Comparison of ENCODE assay signal across 19 cellular contexts in the genomic region with DNA sequence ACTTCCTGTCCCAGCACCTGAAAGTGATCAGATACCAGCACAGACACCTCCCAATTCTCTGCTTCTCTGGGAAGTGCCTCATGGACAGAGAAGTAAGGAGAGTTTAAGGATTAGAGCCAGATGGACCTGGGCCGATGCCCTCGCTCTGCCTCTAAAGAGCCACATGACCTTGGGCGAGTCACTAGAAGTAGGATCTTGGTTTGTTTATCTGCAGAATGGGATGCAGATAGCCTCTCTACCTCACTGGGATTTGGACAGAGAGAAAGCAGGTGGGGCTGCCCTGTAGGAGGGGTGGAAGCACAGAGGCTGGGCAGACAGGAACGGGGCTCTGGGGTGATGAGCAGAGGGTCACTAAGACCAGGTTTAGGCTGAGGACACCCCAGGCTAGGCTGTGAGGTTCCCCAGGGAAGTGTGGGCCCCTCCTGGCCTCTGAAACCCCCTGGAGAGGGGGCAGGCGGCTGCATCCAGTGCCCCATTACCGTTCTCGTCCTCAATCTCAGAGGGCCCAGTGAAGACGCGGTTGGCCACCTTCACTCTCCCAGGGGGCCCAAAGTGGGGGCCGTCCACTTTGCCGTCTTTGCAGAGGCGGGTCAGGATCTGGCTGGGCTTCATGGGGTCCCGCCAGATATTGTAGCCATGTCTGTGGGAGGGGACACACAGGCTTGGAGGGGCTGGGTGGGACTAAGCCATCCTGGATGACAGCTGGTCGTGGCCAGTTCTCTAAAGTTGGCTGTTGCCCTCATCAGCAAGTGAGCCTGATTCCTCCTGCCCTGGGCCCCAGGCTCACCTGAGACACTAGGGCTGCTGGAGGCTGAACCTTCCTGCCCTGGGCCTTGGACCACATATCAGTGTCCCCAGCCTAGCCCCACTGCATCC. TPM values are rescaled to one million over a fixed set of nuclear protein-coding genes. Genes with fewer than 3 reads are reported as not detected.
"Had no signal": no experiment of that assay in that cellular context is flagged by ENCODE, and none has a peak within 500 bp of the region (broad histone marks: within the 10 kb centered on the region; RNA-seq: fewer than 3 reads in every experiment).

No MANE protein-coding gene starts in this region.

- H3K4me3 ChIP-seq: heart left ventricle, lung, ovary, tibial artery, uterus had no signal

- H3K27me3 ChIP-seq: brain microvascular endothelial cell, heart left ventricle, ovary, uterus had no signal

- H3K36me3 ChIP-seq: brain microvascular endothelial cell, heart left ventricle, ovary, tibial artery, uterus had no signal

- DNase-seq: activated CD4-positive, alpha-beta memory T cell treated with anti-CD3 and anti-CD28 coated beads, Interleukin-2, amount 10 ng/mL, durations not matched to agents 7 days and 5 days; activated naive CD8-positive, alpha-beta T cell treated with anti-CD3 and anti-CD28 coated beads for 36 hours; activated T-cell treated with anti-CD3 and anti-CD28 coated beads, Interleukin-2, amount 50 U/mL, for 24 hours; amygdala; brain microvascular endothelial cell; effector CD8-positive, alpha-beta T cell; foreskin melanocyte; left cardiac atrium; midbrain; stimulated activated CD4-positive, alpha-beta T cell treated with anti-CD3 and anti-CD28 coated beads, Interleukin-4, amount 100 ng/mL, for 24 hours; stimulated activated naive CD4-positive, alpha-beta T cell; uterus had no signal

- H3K4me1 ChIP-seq: uterus had no signal

- H3K27ac ChIP-seq: brain microvascular endothelial cell, heart left ventricle, ovary, tibial artery, uterus, VCaP had no signal

- ATAC-seq: activated CD4-positive, alpha-beta T cell treated with anti-CD3 and anti-CD28 coated beads for 36 hours; heart left ventricle; left cardiac atrium had no signal

- H3K9me3 ChIP-seq: ovary, uterus had no signal

RNA-seq across cellular contexts. Expression of gene OTOF, which starts 13.3 kb away (rescaled TPM):
- polyA plus RNA-seq: neural cell had no signal
